8 cellular contexts compared by ENCODE assay signal in genomic region chr10:104120903-104121484, GRCh38. TPM values are rescaled to one million over a fixed set of nuclear protein-coding genes. Genes with fewer than 3 reads are reported as not detected.
DNase-seq lines count a peak whose midpoint lies in the region; ATAC-seq and TF ChIP-seq lines count a peak whose summit lies in the region.

No MANE protein-coding gene starts in this region.

- peaks cover 10% of the 10 kb centered on the region; the same call in 1 of the 2 replicates for H3K36me3 ChIP-seq in OCI-LY1 (ENCODE audit: insufficient read depth, low read length)

- peak; percentile 43 for ATAC-seq in GM18873 (IDR thresholded peaks at IDR 0.05; ENCODE audit: low FRiP score, unreplicated experiment)
- peak; percentile 31 for ATAC-seq in HG03460 (IDR thresholded peaks at IDR 0.05; ENCODE audit: unreplicated experiment)

- no peaks in the 10 kb centered on the region for H4K20me1 ChIP-seq in OCI-LY1 (ENCODE audit: insufficient read depth, low read length)

- H3F3A ChIP-seq in OCI-LY1 (ENCODE audit: insufficient read depth, low read length), result no peaks in the 10 kb centered on the region

- H3K27me3 ChIP-seq in OCI-LY1 (ENCODE audit: insufficient read depth, low read length) (no peaks in the 10 kb centered on the region), mononuclear cell (ENCODE audit: insufficient read depth, low read length) (no peaks in the 10 kb centered on the region)

- POLR2A ChIA-PET in AG04449 (lab: Yijun Ruan, JAX), result interaction anchor here (0.6 to 1.8 kb wide), 12 partner anchors 11 to 233 kb away, joined by 3 to 19 read pairs (median 4); partner anchors contain the start of gene GSTO1

- H3K9me3 ChIP-seq in OCI-LY1 (ENCODE audit: low read length), result no peaks in the 10 kb centered on the region
- no peaks in the 10 kb centered on the region for H3K9me3 ChIP-seq in mononuclear cell (ENCODE audit: low read depth, low read length)

- H3K27ac ChIP-seq in OCI-LY1 (ENCODE audit: low read depth, low read length, poor library complexity, severe bottlenecking), result peak overlapping the region; percentile 67
- H3K27ac ChIP-seq in epithelial cell of prostate, result peak overlapping the region; percentile 98

- H3K9me2 ChIP-seq in OCI-LY1 (ENCODE audit: low read depth, low read length), result no peaks in the 10 kb centered on the region

- DNase-seq in AG04449 (ENCODE audit: low read depth, low spot score) (peak; percentile 82), activated T-cell treated with anti-CD3 and anti-CD28 coated beads for 4 hours (peak; percentile 78), epithelial cell of prostate (ENCODE audit: low read depth, low spot score) (peak; percentile 89)
- DNase-seq in stimulated activated CD8-positive, alpha-beta memory T cell treated with anti-CD3 and anti-CD28 coated beads, Interleukin-2, amount 100 ng/mL, for 48 hours (ENCODE audit: low read depth in 2 of 2), result peak; percentile 60 to 71

- peak overlapping the region; percentile 91 for H3K4me2 ChIP-seq in OCI-LY1 (ENCODE audit: low read length)

- peak overlapping the region; percentile 87 for H3K9ac ChIP-seq in OCI-LY1 (ENCODE audit: low read length)

- peak overlapping the region; percentile 29 for H2AFZ ChIP-seq in OCI-LY1 (ENCODE audit: low read length)

- no peaks in the 10 kb centered on the region for H3K79me2 ChIP-seq in OCI-LY1 (ENCODE audit: insufficient read depth, low read length)

- no peak for TF ChIP-seq CTCF in AG04449 (IDR thresholded peaks at IDR 0.05; ENCODE audit: insufficient read depth, low read length, missing control alignments)
- TF ChIP-seq CTCF in OCI-LY1 (IDR thresholded peaks at IDR 0.05; ENCODE audit: low read length), result no peak

- H3K4me1 ChIP-seq in OCI-LY1 (ENCODE audit: insufficient read depth, low read length, severe bottlenecking) (peaks cover 29% of the 10 kb centered on the region), mononuclear cell (ENCODE audit: insufficient read depth, low read length) (peaks cover 18% of the 10 kb centered on the region)

- H3K4me3 ChIP-seq in AG04449 (ENCODE audit: low read depth, low read length), result peak overlapping the region; percentile 73
- peak overlapping the region; percentile 90 for H3K4me3 ChIP-seq in OCI-LY1 (ENCODE audit: low read depth, low read length, poor library complexity, severe bottlenecking)
- peak overlapping the region; percentile 84 for H3K4me3 ChIP-seq in mononuclear cell (ENCODE audit: low read length)

- CTCF ChIA-PET in AG04449 (lab: Yijun Ruan, JAX), result interaction anchor here (0.7 to 10.6 kb wide), 47 partner anchors 8 to 408 kb away, joined by 3 to 148 read pairs (median 4); partner anchors contain the start of genes CFAP43 and SLK

RNA-seq across cellular contexts. Expression of gene SFR1, which starts 1.0 kb away (rescaled TPM):
- 27.3 TPM for total RNA-seq in mononuclear cell

RNA-seq across cellular contexts. Expression of gene COL17A1, which starts 35.3 kb away (rescaled TPM):
- not detected for total RNA-seq in mononuclear cell

Comparison
In these comparisons a context has a peak if more than half of its experiments do, and no peak if none do; other contexts are left out.
1. Peak in every context shown above with its lines: DNase-seq, ATAC-seq, H3K4me3 ChIP-seq and H3K27ac ChIP-seq.